Comparison of ENCODE assay signal across 24 cellular contexts in genomic region chr9:362936-363335, GRCh38.
DNase-seq lines count a peak whose midpoint lies in the region; ATAC-seq, FAIRE-seq and TF ChIP-seq lines count a peak whose summit lies in the region.
"Had no signal": no experiment of that assay in that cellular context is flagged by ENCODE, and none has a peak within 500 bp of the region (broad histone marks: within the 10 kb centered on the region; RNA-seq: fewer than 3 reads in every experiment).

No MANE protein-coding gene starts in this region.

- TF ChIP-seq CTCF in kidney (IDR thresholded peaks at IDR 0.05; ENCODE audit: borderline replicate concordance, extremely low read depth, insufficient read depth) = no peak
- no peak for TF ChIP-seq CTCF in parathyroid adenoma (IDR thresholded peaks at IDR 0.05)
- TF ChIP-seq CTCF in GM10266 (IDR thresholded peaks at IDR 0.05; ENCODE audit: control insufficient read depth, insufficient read depth, low read depth, missing control alignments) = no peak

- no peak for FAIRE-seq in kidney (lab: Jason Lieb, UNC)
- FAIRE-seq: A549, D721Med, G401.6, GM19239 had no signal

- H3K9me3 Mint-ChIP-seq in activated CD4-positive, alpha-beta T cell treated with anti-CD3 and anti-CD28 coated beads, Interleukin-2, amount 10 ng/mL, durations not matched to agents 7 days and 5 days = no peaks in the 10 kb centered on the region
- H3K9me3 Mint-ChIP-seq in stimulated activated effector memory CD8-positive, alpha-beta T cell treated with anti-CD3 and anti-CD28 coated beads, Interleukin-12 subunit alpha, Interleukin-12 subunit beta, amount 100 ng/mL, for 72 hours = no peaks in the 10 kb centered on the region
- H3K9me3 Mint-ChIP-seq: CD14-positive monocyte; CD4-positive, alpha-beta memory T cell; CD4-positive, CD25-positive, alpha-beta regulatory T cell had no signal

- H3K27me3 Mint-ChIP-seq in activated CD4-positive, alpha-beta T cell treated with anti-CD3 and anti-CD28 coated beads, Interleukin-2, amount 10 ng/mL, durations not matched to agents 7 days and 5 days = no peaks in the 10 kb centered on the region
- H3K27me3 Mint-ChIP-seq: CD4-positive, alpha-beta memory T cell; CD4-positive, CD25-positive, alpha-beta regulatory T cell had no signal

- no peak overlapping the region for H2AFZ ChIP-seq in parathyroid adenoma

- H3K4me1 ChIP-seq in kidney (ENCODE audit: control insufficient read depth in 1 of 2, insufficient read depth in 1 of 2, low read depth in 1 of 2, low read length in 2 of 2) (peaks cover 5 to 13% of the 10 kb centered on the region in 2 donors), parathyroid adenoma (no peaks in the 10 kb centered on the region)
- H3K4me1 ChIP-seq: A549, BE2C, BLaER1 had no signal

- POLR2A ChIA-PET in activated CD4-positive, alpha-beta T cell treated with anti-CD3 and anti-CD28 coated beads, Interleukin-2, amount 10 ng/mL, durations not matched to agents 7 days and 5 days (lab: Charles Lee) = no interaction called here

- H3K9ac ChIP-seq in kidney (ENCODE audit: low read length in 2 of 2) = no peak overlapping the region
- no peak overlapping the region for H3K9ac ChIP-seq in parathyroid adenoma
- H3K9ac ChIP-seq: BLaER1 had no signal

- H3K36me3 Mint-ChIP-seq in activated CD4-positive, alpha-beta T cell treated with anti-CD3 and anti-CD28 coated beads, Interleukin-2, amount 10 ng/mL, durations not matched to agents 7 days and 5 days (ENCODE audit: low read depth) = peaks cover 76% of the 10 kb centered on the region
- peaks cover 93% of the 10 kb centered on the region for H3K36me3 Mint-ChIP-seq in stimulated activated effector memory CD8-positive, alpha-beta T cell treated with anti-CD3 and anti-CD28 coated beads, Interleukin-12 subunit alpha, Interleukin-12 subunit beta, amount 100 ng/mL, for 72 hours

- H3K27ac ChIP-seq in kidney (ENCODE audit: low read depth in 2 of 2, low read length in 2 of 2) (peak overlapping the region; percentile 19 to 49), parathyroid adenoma (no peak overlapping the region)
- H3K27ac ChIP-seq: 22Rv1, A549, BLaER1 had no signal

- no peak overlapping the region for H3K4me3 ChIP-seq in kidney (ENCODE audit: low read length in 2 of 2)
- H3K4me3 ChIP-seq in parathyroid adenoma (ENCODE audit: low read depth, low read length) = peak overlapping the region; percentile 7
- H3K4me3 ChIP-seq: A549, BLaER1 had no signal

- H3K27me3 ChIP-seq in parathyroid adenoma (ENCODE audit: control insufficient read depth, insufficient read depth, low read length) = no peaks in the 10 kb centered on the region
- H3K27me3 ChIP-seq: BE2C, BLaER1 had no signal

- H3K9me3 ChIP-seq in kidney (ENCODE audit: control insufficient read depth in 1 of 2, low read length in 2 of 2) (no peaks in the 10 kb centered on the region), parathyroid adenoma (ENCODE audit: control insufficient read depth, low read length) (no peaks in the 10 kb centered on the region)
- H3K9me3 ChIP-seq: A549, BE2C, BLaER1, Caco-2 had no signal

- no peaks in the 10 kb centered on the region for H3K36me3 ChIP-seq in kidney (ENCODE audit: control insufficient read depth in 1 of 2, insufficient read depth in 2 of 2, low read length in 2 of 2)
- no peaks in the 10 kb centered on the region for H3K36me3 ChIP-seq in parathyroid adenoma (ENCODE audit: control insufficient read depth, insufficient read depth, low read length)
- H3K36me3 ChIP-seq: BE2C, BLaER1 had no signal

- no peaks in the 10 kb centered on the region for H3K79me2 ChIP-seq in parathyroid adenoma

- H3K27ac Mint-ChIP-seq in activated CD4-positive, alpha-beta T cell treated with anti-CD3 and anti-CD28 coated beads, Interleukin-2, amount 10 ng/mL, durations not matched to agents 7 days and 5 days = peak overlapping the region; percentile 7
- H3K27ac Mint-ChIP-seq in stimulated activated effector memory CD8-positive, alpha-beta T cell treated with anti-CD3 and anti-CD28 coated beads, Interleukin-12 subunit alpha, Interleukin-12 subunit beta, amount 100 ng/mL, for 72 hours = peak overlapping the region; percentile 11

- no peak overlapping the region for H3K4me3 Mint-ChIP-seq in activated CD4-positive, alpha-beta T cell treated with anti-CD3 and anti-CD28 coated beads, Interleukin-2, amount 10 ng/mL, durations not matched to agents 7 days and 5 days
- H3K4me3 Mint-ChIP-seq in stimulated activated effector memory CD8-positive, alpha-beta T cell treated with anti-CD3 and anti-CD28 coated beads, Interleukin-12 subunit alpha, Interleukin-12 subunit beta, amount 100 ng/mL, for 72 hours = no peak overlapping the region
- H3K4me3 Mint-ChIP-seq: CD14-positive monocyte; CD4-positive, alpha-beta memory T cell; CD4-positive, CD25-positive, alpha-beta regulatory T cell had no signal

- intact Hi-C loops in kidney (cut with DNase I) = no loop called here

- no peaks in the 10 kb centered on the region for H3K4me1 Mint-ChIP-seq in activated CD4-positive, alpha-beta T cell treated with anti-CD3 and anti-CD28 coated beads, Interleukin-2, amount 10 ng/mL, durations not matched to agents 7 days and 5 days
- H3K4me1 Mint-ChIP-seq in stimulated activated effector memory CD8-positive, alpha-beta T cell treated with anti-CD3 and anti-CD28 coated beads, Interleukin-12 subunit alpha, Interleukin-12 subunit beta, amount 100 ng/mL, for 72 hours = peaks cover 5% of the 10 kb centered on the region
- H3K4me1 Mint-ChIP-seq: CD14-positive monocyte had no signal

- DNase-seq in activated CD4-positive, alpha-beta T cell treated with anti-CD3 and anti-CD28 coated beads, Interleukin-2, amount 10 ng/mL, durations not matched to agents 7 days and 5 days = no peak
- DNase-seq in activated CD4-positive, alpha-beta T cell treated with anti-CD3 and anti-CD28 coated beads for 48 hours = no peak
- DNase-seq in kidney (no peak), iPS-NIHi11 (ENCODE audit: low spot score) (no peak), GM10266 (ENCODE audit: extremely low spot score) (no peak)
- DNase-seq in stimulated activated effector memory CD8-positive, alpha-beta T cell treated with anti-CD3 and anti-CD28 coated beads, Interleukin-12 subunit alpha, Interleukin-12 subunit beta, amount 100 ng/mL, for 72 hours (ENCODE audit: low spot score in 2 of 2) = no peak
- DNase-seq: ACHN; BE2C; C1 segment of cervical spinal cord; Caco-2; Calu3; CD4-positive, alpha-beta memory T cell; CD4-positive, CD25-positive, alpha-beta regulatory T cell; DMS79 treated with DMSO at 0.1 percent for 48 hours; GF-D8 had no signal

- CTCF ChIA-PET in activated CD4-positive, alpha-beta T cell treated with anti-CD3 and anti-CD28 coated beads, Interleukin-2, amount 10 ng/mL, durations not matched to agents 7 days and 5 days (lab: Charles Lee) = interaction anchor here (0.9 kb wide), 2 partner anchors 8 to 16 kb away, joined by 3 read pairs; no protein-coding TSS in a partner anchor

- H3K4me2 ChIP-seq in parathyroid adenoma (ENCODE audit: low read length) = peak overlapping the region; percentile 55
- H3K4me2 ChIP-seq: A549, BLaER1 had no signal

- no peak for ATAC-seq in stimulated activated effector memory CD8-positive, alpha-beta T cell treated with anti-CD3 and anti-CD28 coated beads, Interleukin-12 subunit alpha, Interleukin-12 subunit beta, amount 100 ng/mL, for 72 hours
- no peak for ATAC-seq in GM21526 (IDR thresholded peaks at IDR 0.05; ENCODE audit: low FRiP score, unreplicated experiment)
- ATAC-seq: A549 had no signal
